23 cellular contexts compared by ENCODE assay signal in genomic region chr19:40684280-40684679, GRCh38.
"Had no signal": no experiment of that assay in that cellular context is flagged by ENCODE, and none has a peak within 500 bp of the region (broad histone marks: within the 10 kb centered on the region; RNA-seq: fewer than 3 reads in every experiment).

No MANE protein-coding gene starts in this region.

- H3K4me1 Mint-ChIP-seq: activated CD4-positive, alpha-beta T cell treated with anti-CD3 and anti-CD28 coated beads, Interleukin-2, amount 10 ng/mL, durations not matched to agents 24 days and 14 days; T-cell had no signal

- H3K4me2 ChIP-seq: KMS-11, PC-9 had no signal

- ATAC-seq: activated T-cell treated with anti-CD3 and anti-CD28 coated beads, Interleukin-2, amount 50 U/mL, for 4 hours; T-cell had no signal

- H3K9me3 Mint-ChIP-seq: activated B cell treated with CpG ODN at 0.5 μM for 24 hours; activated CD4-positive, alpha-beta T cell treated with anti-CD3 and anti-CD28 coated beads, Interleukin-2, amount 10 ng/mL, durations not matched to agents 24 days and 14 days; activated naive CD4-positive, alpha-beta T cell treated with anti-CD3 and anti-CD28 coated beads for 36 hours; activated T-cell treated with anti-CD3 and anti-CD28 coated beads, Interleukin-2, amount 50 U/mL, for 4 hours; T-cell had no signal

- H3K27me3 Mint-ChIP-seq: activated B cell treated with CpG ODN at 0.5 μM for 24 hours; activated CD4-positive, alpha-beta T cell treated with anti-CD3 and anti-CD28 coated beads, Interleukin-2, amount 10 ng/mL, durations not matched to agents 24 days and 14 days; activated naive CD8-positive, alpha-beta T cell; T-cell had no signal

- H2AFZ ChIP-seq: PC-9 had no signal

- H3K9ac ChIP-seq: KMS-11 had no signal

- H3K4me3 Mint-ChIP-seq: activated B cell treated with CpG ODN at 0.5 μM for 24 hours; activated CD4-positive, alpha-beta T cell treated with anti-CD3 and anti-CD28 coated beads, Interleukin-2, amount 10 ng/mL, durations not matched to agents 24 days and 14 days; activated naive CD4-positive, alpha-beta T cell treated with anti-CD3 and anti-CD28 coated beads for 36 hours; activated naive CD8-positive, alpha-beta T cell; activated T-cell treated with anti-CD3 and anti-CD28 coated beads, Interleukin-2, amount 50 U/mL, for 4 hours; T-cell had no signal

- DNase-seq: activated B cell treated with CpG ODN at 0.5 μM for 24 hours; activated CD4-positive, alpha-beta T cell treated with anti-CD3 and anti-CD28 coated beads for 1 hour; activated CD4-positive, alpha-beta T cell treated with anti-CD3 and anti-CD28 coated beads, Interleukin-2, amount 10 ng/mL, durations not matched to agents 24 days and 14 days; activated CD4-positive, alpha-beta T cell treated with anti-CD3 and anti-CD28 coated beads, Interleukin-2, amount 50 U/mL, for 48 hours; activated effector memory CD4-positive, alpha-beta T cell treated with anti-CD3 and anti-CD28 coated beads, Interleukin-2, amount 50 U/mL, for 16 hours; activated naive CD4-positive, alpha-beta T cell treated with anti-CD3 and anti-CD28 coated beads for 36 hours; activated T-cell treated with anti-CD3 and anti-CD28 coated beads, Interleukin-2, amount 50 U/mL, for 4 hours; amygdala; brain microvascular endothelial cell; NCI-H1105 treated with DMSO at 0.1 percent for 48 hours; NCI-H1436 treated with DMSO at 0.1 percent for 48 hours; NCI-H187; NCI-H2081; NCI-H510A treated with DMSO at 0.1 percent for 48 hours; NCI-H69; PC-9; T-cell; T-helper 2 cell; T1000 had no signal

- H3K4me3 ChIP-seq: cardiac muscle cell, PC-9, SK-N-MC had no signal

- H3K27ac ChIP-seq: brain microvascular endothelial cell, cardiac muscle cell, KMS-11, PC-9, SK-N-MC had no signal

- H3K27ac Mint-ChIP-seq: activated B cell treated with CpG ODN at 0.5 μM for 24 hours; activated CD4-positive, alpha-beta T cell treated with anti-CD3 and anti-CD28 coated beads, Interleukin-2, amount 10 ng/mL, durations not matched to agents 24 days and 14 days; activated naive CD4-positive, alpha-beta T cell treated with anti-CD3 and anti-CD28 coated beads for 36 hours; activated naive CD8-positive, alpha-beta T cell; T-cell had no signal

- H3K27me3 ChIP-seq: brain microvascular endothelial cell, cardiac muscle cell had no signal
